ENCODE assay signal across 3 cellular contexts in the genomic region with DNA sequence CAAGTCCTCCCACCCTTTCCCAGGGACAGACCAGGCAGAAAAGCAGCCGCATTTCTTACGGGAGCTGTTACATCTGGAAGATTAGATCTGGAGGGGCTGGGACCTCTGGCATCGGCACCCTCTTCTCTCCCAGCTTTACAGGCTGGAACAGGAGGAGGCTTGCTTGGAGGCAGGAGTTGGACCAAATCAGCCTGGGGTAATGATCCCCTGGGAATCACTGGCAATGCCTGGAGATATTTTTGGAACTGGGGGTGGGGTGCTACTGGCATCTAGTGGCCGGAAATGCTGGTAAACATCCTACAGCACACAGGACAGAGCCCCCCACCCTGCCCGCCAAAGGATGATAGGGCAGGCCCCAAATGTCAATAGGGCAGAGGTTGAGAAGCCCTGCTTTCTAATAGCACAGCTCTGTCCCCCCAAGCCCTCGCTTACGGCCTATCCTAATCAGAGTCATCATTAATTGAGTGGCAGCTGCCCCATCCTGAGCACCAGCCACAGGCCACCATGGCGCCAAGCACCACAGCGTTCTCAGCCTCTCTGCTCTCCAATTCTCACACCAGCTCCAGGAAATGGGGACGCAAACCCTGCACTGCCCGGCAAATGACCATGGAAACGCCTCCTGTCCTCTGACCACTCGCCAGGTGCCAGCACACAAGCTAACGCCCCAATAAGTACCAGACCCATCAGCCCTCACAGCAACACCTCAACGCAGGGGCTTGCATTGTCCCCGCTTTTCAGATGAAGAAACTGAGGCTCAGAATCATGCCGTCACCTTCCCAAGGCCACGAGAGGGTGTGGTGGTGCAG.
A peak's percentile ranks its signal among the peaks of the same experiment; 100 is the strongest.
TF ChIP-seq lines count a peak whose summit lies in the region.

No MANE protein-coding gene starts in this region.

TF ChIP-seq in SK-N-SH, 30 proteins besides CTCF, POLR2A, EP300 and RAD21:
- TF ChIP-seq RFX5 (IDR thresholded peaks at IDR 0.05; ENCODE audit: low read length), result no peak
- peak; percentile 56; the same call in 1 of the 2 replicates for TF ChIP-seq GATA2 (CRISPR knock-in tag; IDR thresholded peaks at IDR 0.05)
- TF ChIP-seq, protein P1, sequence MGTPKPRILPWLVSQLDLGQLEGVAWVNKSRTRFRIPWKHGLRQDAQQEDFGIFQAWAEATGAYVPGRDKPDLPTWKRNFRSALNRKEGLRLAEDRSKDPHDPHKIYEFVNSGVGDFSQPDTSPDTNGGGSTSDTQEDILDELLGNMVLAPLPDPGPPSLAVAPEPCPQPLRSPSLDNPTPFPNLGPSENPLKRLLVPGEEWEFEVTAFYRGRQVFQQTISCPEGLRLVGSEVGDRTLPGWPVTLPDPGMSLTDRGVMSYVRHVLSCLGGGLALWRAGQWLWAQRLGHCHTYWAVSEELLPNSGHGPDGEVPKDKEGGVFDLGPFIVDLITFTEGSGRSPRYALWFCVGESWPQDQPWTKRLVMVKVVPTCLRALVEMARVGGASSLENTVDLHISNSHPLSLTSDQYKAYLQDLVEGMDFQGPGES (IDR thresholded peaks at IDR 0.05; ENCODE audit: low read depth, low read length), result no peak

TF ChIP-seq in SK-N-SH treated with all-trans-retinoic acid at 6 μM for 48 hours, 23 proteins besides CTCF, POLR2A, EP300 and RAD21:
- TF ChIP-seq ZNF565 (CRISPR knock-in tag; conservative IDR thresholded peaks at IDR 0.05; ENCODE audit: low read depth), result no peak
- TF ChIP-seq, protein P2, sequence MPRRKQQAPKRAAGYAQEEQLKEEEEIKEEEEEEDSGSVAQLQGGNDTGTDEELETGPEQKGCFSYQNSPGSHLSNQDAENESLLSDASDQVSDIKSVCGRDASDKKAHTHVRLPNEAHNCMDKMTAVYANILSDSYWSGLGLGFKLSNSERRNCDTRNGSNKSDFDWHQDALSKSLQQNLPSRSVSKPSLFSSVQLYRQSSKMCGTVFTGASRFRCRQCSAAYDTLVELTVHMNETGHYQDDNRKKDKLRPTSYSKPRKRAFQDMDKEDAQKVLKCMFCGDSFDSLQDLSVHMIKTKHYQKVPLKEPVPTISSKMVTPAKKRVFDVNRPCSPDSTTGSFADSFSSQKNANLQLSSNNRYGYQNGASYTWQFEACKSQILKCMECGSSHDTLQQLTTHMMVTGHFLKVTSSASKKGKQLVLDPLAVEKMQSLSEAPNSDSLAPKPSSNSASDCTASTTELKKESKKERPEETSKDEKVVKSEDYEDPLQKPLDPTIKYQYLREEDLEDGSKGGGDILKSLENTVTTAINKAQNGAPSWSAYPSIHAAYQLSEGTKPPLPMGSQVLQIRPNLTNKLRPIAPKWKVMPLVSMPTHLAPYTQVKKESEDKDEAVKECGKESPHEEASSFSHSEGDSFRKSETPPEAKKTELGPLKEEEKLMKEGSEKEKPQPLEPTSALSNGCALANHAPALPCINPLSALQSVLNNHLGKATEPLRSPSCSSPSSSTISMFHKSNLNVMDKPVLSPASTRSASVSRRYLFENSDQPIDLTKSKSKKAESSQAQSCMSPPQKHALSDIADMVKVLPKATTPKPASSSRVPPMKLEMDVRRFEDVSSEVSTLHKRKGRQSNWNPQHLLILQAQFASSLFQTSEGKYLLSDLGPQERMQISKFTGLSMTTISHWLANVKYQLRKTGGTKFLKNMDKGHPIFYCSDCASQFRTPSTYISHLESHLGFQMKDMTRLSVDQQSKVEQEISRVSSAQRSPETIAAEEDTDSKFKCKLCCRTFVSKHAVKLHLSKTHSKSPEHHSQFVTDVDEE (CRISPR knock-in tag; IDR thresholded peaks at IDR 0.05), result no peak
- no peak for TF ChIP-seq TCF4 (CRISPR knock-in tag; IDR thresholded peaks at IDR 0.05; ENCODE audit: borderline replicate concordance)
- TF ChIP-seq ZC3H10 (CRISPR knock-in tag; IDR thresholded peaks at IDR 0.05), result no peak
- TF ChIP-seq, protein P3, sequence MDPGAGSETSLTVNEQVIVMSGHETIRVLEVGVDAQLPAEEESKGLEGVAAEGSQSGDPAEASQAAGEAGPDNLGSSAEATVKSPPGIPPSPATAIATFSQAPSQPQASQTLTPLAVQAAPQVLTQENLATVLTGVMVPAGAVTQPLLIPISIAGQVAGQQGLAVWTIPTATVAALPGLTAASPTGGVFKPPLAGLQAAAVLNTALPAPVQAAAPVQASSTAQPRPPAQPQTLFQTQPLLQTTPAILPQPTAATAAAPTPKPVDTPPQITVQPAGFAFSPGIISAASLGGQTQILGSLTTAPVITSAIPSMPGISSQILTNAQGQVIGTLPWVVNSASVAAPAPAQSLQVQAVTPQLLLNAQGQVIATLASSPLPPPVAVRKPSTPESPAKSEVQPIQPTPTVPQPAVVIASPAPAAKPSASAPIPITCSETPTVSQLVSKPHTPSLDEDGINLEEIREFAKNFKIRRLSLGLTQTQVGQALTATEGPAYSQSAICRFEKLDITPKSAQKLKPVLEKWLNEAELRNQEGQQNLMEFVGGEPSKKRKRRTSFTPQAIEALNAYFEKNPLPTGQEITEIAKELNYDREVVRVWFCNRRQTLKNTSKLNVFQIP (CRISPR knock-in tag; IDR thresholded peaks at IDR 0.05; ENCODE audit: borderline replicate concordance, low read depth), result no peak
- TF ChIP-seq ZNF8 (CRISPR knock-in tag; IDR thresholded peaks at IDR 0.05), result no peak
- no peak for TF ChIP-seq OSR1 (CRISPR knock-in tag; IDR thresholded peaks at IDR 0.05)
- TF ChIP-seq, protein P4, sequence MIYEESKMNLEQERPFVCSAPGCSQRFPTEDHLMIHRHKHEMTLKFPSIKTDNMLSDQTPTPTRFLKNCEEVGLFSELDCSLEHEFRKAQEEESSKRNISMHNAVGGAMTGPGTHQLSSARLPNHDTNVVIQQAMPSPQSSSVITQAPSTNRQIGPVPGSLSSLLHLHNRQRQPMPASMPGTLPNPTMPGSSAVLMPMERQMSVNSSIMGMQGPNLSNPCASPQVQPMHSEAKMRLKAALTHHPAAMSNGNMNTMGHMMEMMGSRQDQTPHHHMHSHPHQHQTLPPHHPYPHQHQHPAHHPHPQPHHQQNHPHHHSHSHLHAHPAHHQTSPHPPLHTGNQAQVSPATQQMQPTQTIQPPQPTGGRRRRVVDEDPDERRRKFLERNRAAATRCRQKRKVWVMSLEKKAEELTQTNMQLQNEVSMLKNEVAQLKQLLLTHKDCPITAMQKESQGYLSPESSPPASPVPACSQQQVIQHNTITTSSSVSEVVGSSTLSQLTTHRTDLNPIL (CRISPR knock-in tag; IDR thresholded peaks at IDR 0.05; ENCODE audit: low read depth), result no peak

TF ChIP-seq in K562, 482 proteins besides CTCF, POLR2A, EP300 and RAD21:
- no peak for TF ChIP-seq KDM5B (IDR thresholded peaks at IDR 0.05; ENCODE audit: insufficient replicate concordance, low read depth, low read length)
- TF ChIP-seq HNRNPK (IDR thresholded peaks at IDR 0.05; ENCODE audit: low read depth, low read length, poor library complexity, severe bottlenecking), result no peak
- TF ChIP-seq NCOA4 (IDR thresholded peaks at IDR 0.05; ENCODE audit: partially characterized antibody), result no peak
- no peak for TF ChIP-seq ERF (CRISPR knock-in tag; IDR thresholded peaks at IDR 0.05)
- no peak for TF ChIP-seq RBM15 (IDR thresholded peaks at IDR 0.05; ENCODE audit: insufficient read depth, low read length)
- no peak for TF ChIP-seq CBFA2T2 (conservative IDR thresholded peaks at IDR 0.05)
- TF ChIP-seq C11orf30 (IDR thresholded peaks at IDR 0.05; ENCODE audit: low read depth), result no peak
- TF ChIP-seq, protein P5, sequence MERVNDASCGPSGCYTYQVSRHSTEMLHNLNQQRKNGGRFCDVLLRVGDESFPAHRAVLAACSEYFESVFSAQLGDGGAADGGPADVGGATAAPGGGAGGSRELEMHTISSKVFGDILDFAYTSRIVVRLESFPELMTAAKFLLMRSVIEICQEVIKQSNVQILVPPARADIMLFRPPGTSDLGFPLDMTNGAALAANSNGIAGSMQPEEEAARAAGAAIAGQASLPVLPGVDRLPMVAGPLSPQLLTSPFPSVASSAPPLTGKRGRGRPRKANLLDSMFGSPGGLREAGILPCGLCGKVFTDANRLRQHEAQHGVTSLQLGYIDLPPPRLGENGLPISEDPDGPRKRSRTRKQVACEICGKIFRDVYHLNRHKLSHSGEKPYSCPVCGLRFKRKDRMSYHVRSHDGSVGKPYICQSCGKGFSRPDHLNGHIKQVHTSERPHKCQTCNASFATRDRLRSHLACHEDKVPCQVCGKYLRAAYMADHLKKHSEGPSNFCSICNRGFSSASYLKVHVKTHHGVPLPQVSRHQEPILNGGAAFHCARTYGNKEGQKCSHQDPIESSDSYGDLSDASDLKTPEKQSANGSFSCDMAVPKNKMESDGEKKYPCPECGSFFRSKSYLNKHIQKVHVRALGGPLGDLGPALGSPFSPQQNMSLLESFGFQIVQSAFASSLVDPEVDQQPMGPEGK (CRISPR knock-in tag; IDR thresholded peaks at IDR 0.05; ENCODE audit: borderline replicate concordance), result no peak
- TF ChIP-seq HLTF (IDR thresholded peaks at IDR 0.05), result no peak
- no peak for TF ChIP-seq SREBF2 (CRISPR knock-in tag; IDR thresholded peaks at IDR 0.05)
- no peak for TF ChIP-seq CBX3 (IDR thresholded peaks at IDR 0.05; ENCODE audit: borderline replicate concordance in 1 of 2, low read length in 2 of 2)
- no peak for TF ChIP-seq ZNF174 (CRISPR knock-in tag; IDR thresholded peaks at IDR 0.05)
- TF ChIP-seq, protein P6, sequence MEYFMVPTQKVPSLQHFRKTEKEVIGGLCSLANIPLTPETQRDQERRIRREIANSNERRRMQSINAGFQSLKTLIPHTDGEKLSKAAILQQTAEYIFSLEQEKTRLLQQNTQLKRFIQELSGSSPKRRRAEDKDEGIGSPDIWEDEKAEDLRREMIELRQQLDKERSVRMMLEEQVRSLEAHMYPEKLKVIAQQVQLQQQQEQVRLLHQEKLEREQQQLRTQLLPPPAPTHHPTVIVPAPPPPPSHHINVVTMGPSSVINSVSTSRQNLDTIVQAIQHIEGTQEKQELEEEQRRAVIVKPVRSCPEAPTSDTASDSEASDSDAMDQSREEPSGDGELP (CRISPR knock-in tag; IDR thresholded peaks at IDR 0.05; ENCODE audit: borderline replicate concordance), result no peak
- TF ChIP-seq ZNF431 (CRISPR knock-in tag; IDR thresholded peaks at IDR 0.05), result no peak
